14 cellular contexts compared by ENCODE assay signal in the genomic region with DNA sequence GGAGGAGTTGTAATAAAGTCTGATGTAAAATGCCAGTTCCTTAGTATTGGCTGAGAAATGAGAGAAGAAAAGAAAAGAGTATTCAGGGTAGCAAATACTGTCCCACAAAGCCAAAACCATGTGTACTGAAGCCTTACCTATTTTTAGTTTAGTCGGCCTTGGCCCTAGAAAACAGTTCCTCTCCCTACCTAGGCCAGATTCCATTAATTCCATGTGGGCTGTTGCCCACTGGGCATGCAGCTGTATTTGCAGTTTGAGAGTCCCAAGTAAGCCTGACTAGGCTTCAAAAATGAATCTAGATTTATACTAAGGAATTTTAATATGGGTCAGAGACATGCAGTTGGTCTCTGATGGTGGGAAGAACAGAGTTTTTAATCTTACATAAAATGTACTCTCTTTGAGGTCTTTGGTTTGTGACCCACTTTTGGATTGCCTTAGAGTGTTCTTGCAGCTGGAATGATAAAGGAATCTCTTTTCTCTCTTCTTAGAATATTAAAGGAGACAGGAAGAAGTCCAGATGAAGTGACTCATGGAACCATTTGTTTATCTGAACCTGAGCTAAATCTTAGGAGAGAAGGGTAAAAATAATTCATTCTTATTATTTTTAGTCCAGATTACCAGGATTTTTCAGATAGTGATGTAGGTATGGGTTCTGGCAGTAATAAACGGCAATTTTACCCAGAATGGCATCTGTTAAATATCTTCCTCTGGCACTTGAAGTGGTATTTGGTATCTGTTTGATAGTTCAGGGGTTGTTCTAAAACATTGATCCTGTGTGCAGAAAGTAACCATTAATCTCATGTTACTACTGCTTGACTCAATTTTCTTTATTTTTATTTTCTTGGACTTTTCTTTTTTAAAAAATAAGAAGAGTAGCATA. TPM values are rescaled to one million over a fixed set of nuclear protein-coding genes. Genes with fewer than 3 reads are reported as not detected.
DNase-seq lines count a peak whose midpoint lies in the region; ATAC-seq and TF ChIP-seq lines count a peak whose summit lies in the region.
"Had no signal": no experiment of that assay in that cellular context is flagged by ENCODE, and none has a peak within 500 bp of the region (broad histone marks: within the 10 kb centered on the region; RNA-seq: fewer than 3 reads in every experiment).

No MANE protein-coding gene starts in this region.

- no peaks in the 10 kb centered on the region for H3K27me3 ChIP-seq in GM23248 (replicated peaks; ENCODE audit: insufficient read depth)
- H3K27me3 ChIP-seq in skeletal muscle tissue (ENCODE audit: control insufficient read depth in 3 of 3, insufficient read depth in 3 of 3, low read length in 3 of 3), result no peaks in the 10 kb centered on the region

- DNase-seq in GM23248 (peak; percentile 51), astrocyte of the spinal cord (ENCODE audit: low read depth, low spot score) (peak; percentile 56), left ventricle myocardium superior (no peak), KBM-7 (no peak), activated gamma-delta T cell treated with Interleukin-2 at 50 U/mL for 16 hours (no peak), cortex of kidney (lab: John Stamatoyannopoulos, UW) (no peak)
- no peak for DNase-seq in activated CD4-positive, CD25-positive, alpha-beta regulatory T cell treated with anti-CD3 and anti-CD28 coated beads, Interleukin-2, amount 50 U/mL, for 72 hours
- DNase-seq: activated T-cell treated with anti-CD3 and anti-CD28 coated beads, Interleukin-2, amount 50 U/mL, for 48 hours; NCI-H1092; NCI-H510A treated with DMSO at 0.1 percent for 48 hours; SHP77 treated with DMSO at 0.1 percent for 48 hours; WERI-Rb-1 had no signal

- no peaks in the 10 kb centered on the region; the same call in 1 of the 2 replicates for H3K9me2 ChIP-seq in GM23248 (ENCODE audit: insufficient read depth)

- in situ Hi-C loops in GM23248 (cut with MboI), result no loop called here
- in situ Hi-C loops in astrocyte of the spinal cord (cut with HindIII; ENCODE audit: low sequenced_read_pairs), result no loop called here
- in situ Hi-C loops in KBM-7 (cut with MboI; ENCODE audit: low pct_unique_long_range_greater_than_20kb, low sequenced_read_pairs), result no loop called here

- intact Hi-C loops in left ventricle myocardium superior (cut with micrococcal nuclease), result no loop called here

- H3K9ac ChIP-seq in GM23248, result 0 out of 2 replicates have a peak overlapping the region, but pooled peaks have one; percentile 8
- no peak overlapping the region for H3K9ac ChIP-seq in skeletal muscle tissue (ENCODE audit: low read depth in 1 of 3, low read length in 3 of 3)

- no peaks in the 10 kb centered on the region for H3K9me3 ChIP-seq in GM23248 (ENCODE audit: low read depth)
- no peaks in the 10 kb centered on the region for H3K9me3 ChIP-seq in skeletal muscle tissue (ENCODE audit: control insufficient read depth in 3 of 3, low read length in 3 of 3)

- peaks cover 21% of the 10 kb centered on the region; the same call in 1 of the 2 replicates for H3K79me2 ChIP-seq in GM23248 (ENCODE audit: insufficient read depth)

- 0 out of 2 replicates have a peak overlapping the region, but pooled peaks have one; percentile 4 for H3K4me3 ChIP-seq in GM23248
- no peak overlapping the region for H3K4me3 ChIP-seq in astrocyte of the spinal cord (ENCODE audit: low read depth, low read length)
- H3K4me3 ChIP-seq in skeletal muscle tissue (ENCODE audit: low read length in 3 of 3), result peak overlapping the region in 1 of 3 donors; percentile 4
- H3K4me3 ChIP-seq: lung had no signal

- H3K4me2 ChIP-seq in GM23248 (ENCODE audit: unreplicated experiment), result peak overlapping the region; percentile 50

- H3F3A ChIP-seq in GM23248 (ENCODE audit: insufficient read depth), result peaks cover 13% of the 10 kb centered on the region

- H3K27ac ChIP-seq in GM23248 (peak overlapping the region; percentile 15), skeletal muscle tissue (ENCODE audit: low read depth, low read length) (peak overlapping the region; percentile 59)
- H3K27ac ChIP-seq: WERI-Rb-1 had no signal

- TF ChIP-seq CTCF in astrocyte of the spinal cord (IDR thresholded peaks at IDR 0.05; ENCODE audit: low read depth, low read length), result no peak

- no peaks in the 10 kb centered on the region for H3K36me3 ChIP-seq in GM23248 (ENCODE audit: low read depth)
- no peaks in the 10 kb centered on the region for H3K36me3 ChIP-seq in skeletal muscle tissue (ENCODE audit: control insufficient read depth in 3 of 3, insufficient read depth in 3 of 3, low read length in 3 of 3)

- no peaks in the 10 kb centered on the region for H4K20me1 ChIP-seq in GM23248 (ENCODE audit: insufficient read depth)

- 3 to 9% methylated on average over 2 of the region's 2 CpGs for WGBS in GM23248 (ENCODE audit: low coverage in 1 of 2, low lambda C conversion rate in 2 of 2, missing lambda C conversion rate in 2 of 2), 2 experiments

- H2AFZ ChIP-seq in GM23248, result 0 out of 2 replicates have a peak overlapping the region, but pooled peaks have one; percentile 4

- H3K4me1 ChIP-seq in GM23248 (ENCODE audit: insufficient read depth), result peaks cover 15% of the 10 kb centered on the region
- peaks cover 14 to 22% (median 21%) of the 10 kb centered on the region in 3 donors for H3K4me1 ChIP-seq in skeletal muscle tissue (ENCODE audit: control insufficient read depth in 3 of 3, insufficient read depth in 3 of 3, low read length in 3 of 3)

- peak; percentile 70 for ATAC-seq in left ventricle myocardium superior

RNA-seq across cellular contexts. Expression of gene GLCE, which starts 33.8 kb away (rescaled TPM):
- total RNA-seq in GM23248 (2014; rRNA removed; shearing (Covaris generic)), result 12.4 and 17.1 TPM in 2 replicates
- 9.3 and 9.7 TPM in 2 replicates for polyA plus RNA-seq in GM23248 (2016; fragmentation: Nextera tagmentation; extraction: Ambion mirVana)
- total RNA-seq in left ventricle myocardium superior (8.4 TPM), skeletal muscle tissue (38.6 TPM)

Comparison
In these comparisons a context has a peak if more than half of its experiments do, and no peak if none do; other contexts are left out.
1. DNase-seq: peak in GM23248 (single experiment) and astrocyte of the spinal cord (single experiment); none in left ventricle myocardium superior (single experiment), activated CD4-positive, CD25-positive, alpha-beta regulatory T cell treated with anti-CD3 and anti-CD28 coated beads, Interleukin-2, amount 50 U/mL, for 72 hours (single experiment), KBM-7 (single experiment), activated gamma-delta T cell treated with Interleukin-2 at 50 U/mL for 16 hours (single experiment) and cortex of kidney (single experiment).